20 cellular contexts compared by ENCODE assay signal in the genomic region with DNA sequence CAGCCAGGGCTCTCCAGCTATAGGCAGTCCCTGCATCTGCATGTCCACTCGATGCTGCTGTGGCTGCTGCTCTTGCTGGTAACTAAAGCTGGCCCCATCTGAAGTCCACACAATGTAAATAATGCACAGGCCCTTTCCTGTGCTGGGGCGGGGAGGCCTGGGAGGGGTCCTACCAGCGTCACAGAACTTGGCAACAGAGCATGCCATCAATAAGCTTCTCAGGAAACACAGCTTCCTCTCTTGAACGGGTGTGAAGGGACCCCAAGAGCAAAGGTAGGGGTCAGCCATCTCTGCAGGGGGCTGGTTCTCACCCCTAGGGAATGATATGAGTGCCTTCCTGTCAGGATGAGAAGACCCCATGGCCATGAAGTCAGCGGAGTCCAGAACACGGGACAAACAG. TPM values are rescaled to one million over a fixed set of nuclear protein-coding genes. Genes with fewer than 3 reads are reported as not detected.
DNase-seq lines count a peak whose midpoint lies in the region; ATAC-seq and TF ChIP-seq lines count a peak whose summit lies in the region.
"Had no signal": no experiment of that assay in that cellular context is flagged by ENCODE, and none has a peak within 500 bp of the region (broad histone marks: within the 10 kb centered on the region; RNA-seq: fewer than 3 reads in every experiment).

No MANE protein-coding gene starts in this region.

- H3F3A ChIP-seq in MM.1S (ENCODE audit: insufficient read depth, low read length) = no peaks in the 10 kb centered on the region

- H3K4me2 ChIP-seq in MM.1S (ENCODE audit: low read depth, low read length) = no peak overlapping the region

- no peak overlapping the region for H2AFZ ChIP-seq in MM.1S (ENCODE audit: low read length)

- no peak overlapping the region for H3K9ac ChIP-seq in stomach smooth muscle (ENCODE audit: low read length in 2 of 2)
- H3K9ac ChIP-seq in MM.1S (ENCODE audit: low read length) = no peak overlapping the region

- WGBS in lung, 2 donors = 29 to 36% methylated on average over 6 of the region's 6 CpGs

- no peaks in the 10 kb centered on the region for H3K9me2 ChIP-seq in MM.1S (replicated peaks; ENCODE audit: insufficient read depth, low read length)

- TF ChIP-seq CTCF in HL-60 (IDR thresholded peaks at IDR 0.05; ENCODE audit: insufficient read depth, low read length) (no peak), lung (IDR thresholded peaks at IDR 0.05; ENCODE audit: control extremely low read depth, extremely low read depth) (no peak), MM.1S (IDR thresholded peaks at IDR 0.05; ENCODE audit: low read length) (no peak)

- H3K27me3 ChIP-seq in HL-60 (ENCODE audit: insufficient read depth, poor library complexity, severe bottlenecking) (no peaks in the 10 kb centered on the region), lung (ENCODE audit: control insufficient read depth, insufficient read depth) (no peaks in the 10 kb centered on the region), stomach smooth muscle (ENCODE audit: control insufficient read depth in 1 of 2, insufficient read depth in 2 of 2, low read length in 2 of 2) (no peaks in the 10 kb centered on the region), MM.1S (replicated peaks; ENCODE audit: insufficient read depth, low read length) (no peaks in the 10 kb centered on the region)
- H3K27me3 ChIP-seq: ovary had no signal

- DNase-seq in HL-60 (ENCODE audit: low read depth in 1 of 2, low spot score in 1 of 2) (no peak), dermis blood vessel endothelial cell (peak; percentile 72), lung (ENCODE audit: low spot score) (peak; percentile 26), MM.1S (no peak), NCI-H1105 treated with DMSO at 0.1 percent for 48 hours (lab: John Stamatoyannopoulos, UW) (no peak), EL (no peak)
- DNase-seq: activated gamma-delta T cell, AML-193, erythroblast, glutamatergic neuron, mucosa of descending colon, NCI-H1694 treated with DMSO at 0.1 percent for 48 hours, NCI-H446, ovary, SHP77 treated with DMSO at 0.1 percent for 48 hours, T-helper 17 cell had no signal

- H3K4me1 ChIP-seq in lung (ENCODE audit: control insufficient read depth in 2 of 2, insufficient read depth in 2 of 2, low read length in 2 of 2) (peaks cover 3 to 6% of the 10 kb centered on the region in 2 donors), stomach smooth muscle (ENCODE audit: control insufficient read depth, insufficient read depth, low read length) (peaks cover 13% of the 10 kb centered on the region), MM.1S (ENCODE audit: low read length) (peaks cover 15% of the 10 kb centered on the region)

- peak overlapping the region; percentile 87 for H3K27ac ChIP-seq in HL-60 (replicated peaks)
- peak overlapping the region in 1 of 2 donors; percentile 86 for H3K27ac ChIP-seq in lung (ENCODE audit: low read depth in 1 of 2, low read length in 1 of 2)
- H3K27ac ChIP-seq in stomach smooth muscle (ENCODE audit: low read length) = peak overlapping the region; percentile 26
- H3K27ac ChIP-seq in MM.1S (ENCODE audit: low read length) = no peak overlapping the region
- H3K27ac ChIP-seq: ovary had no signal

- no peak for ATAC-seq in lung (ENCODE audit: insufficient read depth, low FRiP score)
- ATAC-seq in HG02840 (IDR thresholded peaks at IDR 0.05; ENCODE audit: low FRiP score, unreplicated experiment) = no peak
- ATAC-seq: HCT116, T-helper 17 cell had no signal

- no peaks in the 10 kb centered on the region for H3K79me2 ChIP-seq in MM.1S (ENCODE audit: low read length)

- H3K9me3 ChIP-seq in lung (ENCODE audit: control insufficient read depth in 2 of 2, insufficient read depth in 1 of 2, low read length in 1 of 2) (no peaks in the 10 kb centered on the region), stomach smooth muscle (ENCODE audit: control insufficient read depth in 2 of 2, low read length in 2 of 2) (no peaks in the 10 kb centered on the region), MM.1S (replicated peaks; ENCODE audit: insufficient read depth, low read length) (no peaks in the 10 kb centered on the region)
- H3K9me3 ChIP-seq: mucosa of descending colon, ovary had no signal

- no peak overlapping the region for H3K4me3 ChIP-seq in HL-60 (replicated peaks; ENCODE audit: insufficient read depth, low read length)
- H3K4me3 ChIP-seq in lung = no peak overlapping the region
- H3K4me3 ChIP-seq in stomach smooth muscle (ENCODE audit: low read length in 2 of 2) = no peak overlapping the region
- H3K4me3 ChIP-seq in MM.1S (ENCODE audit: low read length) = no peak overlapping the region
- H3K4me3 ChIP-seq: mucosa of descending colon, ovary, smooth muscle cell had no signal

- H4K20me1 ChIP-seq in MM.1S (ENCODE audit: insufficient read depth, low read length) = no peaks in the 10 kb centered on the region

- H3K36me3 ChIP-seq in lung (ENCODE audit: control insufficient read depth in 2 of 2, insufficient read depth in 2 of 2, low read length in 2 of 2) (peaks cover 0 to 1% of the 10 kb centered on the region in 2 donors), stomach smooth muscle (ENCODE audit: control insufficient read depth in 2 of 2, insufficient read depth in 2 of 2, low read length in 2 of 2) (peaks cover 57 to 68% of the 10 kb centered on the region in 2 donors), MM.1S (replicated peaks; ENCODE audit: insufficient read depth, low read length) (no peaks in the 10 kb centered on the region)
- H3K36me3 ChIP-seq: ovary had no signal

RNA-seq across cellular contexts. Expression of a gene that starts 39.0 kb away (rescaled TPM):
- total RNA-seq in dermis blood vessel endothelial cell (64.6 and 70.3 TPM in 2 replicates), lung (10 to 100 TPM; 51.2 to 70.8 TPM)
- polyA plus RNA-seq in lung = 10 to 100 TPM; 22.5 to 22.6 TPM
- total RNA-seq: smooth muscle cell, T-helper 17 cell had no signal
- polyA plus RNA-seq: smooth muscle cell had no signal

Comparison
In these comparisons a context has a peak if more than half of its experiments do, and no peak if none do; other contexts are left out.
1. DNase-seq: peak in dermis blood vessel endothelial cell (single experiment) and lung (single experiment); none in HL-60 (0 of 2), MM.1S (single experiment), NCI-H1105 treated with DMSO at 0.1 percent for 48 hours (single experiment) and EL (single experiment).